ENCODE assay signal across 8 cellular contexts in the genomic region with DNA sequence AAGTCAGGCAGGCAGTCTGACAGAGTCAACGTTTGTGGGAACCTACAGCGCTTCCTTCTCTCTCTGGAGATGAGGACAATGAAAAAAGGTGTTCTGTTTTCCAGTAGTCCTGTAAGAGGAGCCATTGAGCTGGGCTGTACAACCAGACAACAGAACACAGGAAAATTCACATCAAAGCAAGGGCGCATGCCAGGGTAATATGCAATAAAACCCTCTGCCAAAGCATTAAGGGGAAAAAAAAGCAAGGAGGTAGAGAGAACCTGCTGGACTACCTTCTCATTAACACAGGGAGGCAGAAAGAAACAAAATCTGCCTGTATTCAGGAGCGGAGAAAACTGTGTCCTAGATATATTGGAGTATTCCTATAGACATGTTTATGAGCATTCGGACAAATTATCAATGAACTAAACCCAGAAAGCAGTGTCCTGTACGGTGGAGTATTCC. TPM values are rescaled to one million over a fixed set of nuclear protein-coding genes. Genes with fewer than 3 reads are reported as not detected.
DNase-seq lines count a peak whose midpoint lies in the region; ATAC-seq and TF ChIP-seq lines count a peak whose summit lies in the region.

No MANE protein-coding gene starts in this region.

- H3K9me3 Mint-ChIP-seq in HFFc6, result no peaks in the 10 kb centered on the region
- no peaks in the 10 kb centered on the region for H3K9me3 Mint-ChIP-seq in activated naive CD8-positive, alpha-beta T cell treated with anti-CD3 and anti-CD28 coated beads, Interleukin-2, amount 50 U/mL, for 24 hours

- no peaks in the 10 kb centered on the region for H3K27me3 ChIP-seq in psoas muscle (ENCODE audit: insufficient read depth in 3 of 3, low read length in 2 of 3)

- WGBS in psoas muscle, 3 donors, result 23 to 27% (median 24%) methylated on average over 6 of the region's 6 CpGs

- intact Hi-C loops in left cardiac atrium (cut with DNase I), result loop anchor here (2.0 to 10.0 kb wide), 2 partner anchors 51 to 71 kb away; no protein-coding TSS in a partner anchor
- intact Hi-C loops in psoas muscle (cut with DNase I), result loop anchor here in 1 of 2 donors (1.0 to 5.0 kb wide), 2 partner anchors 71 to 127 kb away; partner anchors contain the start of gene PANK2

- H3K4me1 Mint-ChIP-seq in HFFc6 (ENCODE audit: low read depth), result peaks cover 63% of the 10 kb centered on the region
- peaks cover 36% of the 10 kb centered on the region for H3K4me1 Mint-ChIP-seq in activated naive CD8-positive, alpha-beta T cell treated with anti-CD3 and anti-CD28 coated beads, Interleukin-2, amount 50 U/mL, for 24 hours

- peaks cover 5% of the 10 kb centered on the region for H3K4me1 ChIP-seq in psoas muscle

- H3K4me3 Mint-ChIP-seq in HFFc6, result peak overlapping the region; percentile 91
- peak overlapping the region; percentile 85 for H3K4me3 Mint-ChIP-seq in activated naive CD8-positive, alpha-beta T cell treated with anti-CD3 and anti-CD28 coated beads, Interleukin-2, amount 50 U/mL, for 24 hours

- DNase-seq in D341Med (ENCODE audit: low spot score), result peak; percentile 64
- peak; percentile 85 for DNase-seq in HFFc6
- DNase-seq in NCI-H510A treated with DMSO at 0.1 percent for 48 hours (lab: John Stamatoyannopoulos, UW), result peak; percentile 94
- no peak for DNase-seq in activated naive CD8-positive, alpha-beta T cell treated with anti-CD3 and anti-CD28 coated beads, Interleukin-2, amount 50 U/mL, for 24 hours
- DNase-seq in left cardiac atrium, result no peak
- DNase-seq in psoas muscle, result no peak

- no peak overlapping the region for H3K27ac ChIP-seq in psoas muscle

- H3K4me3 ChIP-seq in psoas muscle, result peak overlapping the region; percentile 85

- no peaks in the 10 kb centered on the region for H3K36me3 ChIP-seq in psoas muscle (ENCODE audit: insufficient read depth in 1 of 2, low read depth in 1 of 2)

- TF ChIP-seq CTCF in HFFc6 (IDR thresholded peaks at IDR 0.05) (peak; percentile 75), psoas muscle (IDR thresholded peaks at IDR 0.05) (peak; percentile 50)

- H3K27me3 Mint-ChIP-seq in HFFc6 (ENCODE audit: insufficient read depth), result peaks cover 2% of the 10 kb centered on the region; the same call in 1 of the 2 replicates
- no peaks in the 10 kb centered on the region for H3K27me3 Mint-ChIP-seq in activated naive CD8-positive, alpha-beta T cell treated with anti-CD3 and anti-CD28 coated beads, Interleukin-2, amount 50 U/mL, for 24 hours

- H3K36me3 Mint-ChIP-seq in HFFc6 (ENCODE audit: low read depth), result peaks cover 13% of the 10 kb centered on the region
- H3K36me3 Mint-ChIP-seq in activated naive CD8-positive, alpha-beta T cell treated with anti-CD3 and anti-CD28 coated beads, Interleukin-2, amount 50 U/mL, for 24 hours (ENCODE audit: low read depth), result peaks cover 5% of the 10 kb centered on the region

- H3K9me3 ChIP-seq in psoas muscle, result no peaks in the 10 kb centered on the region

- peak overlapping the region; percentile 68; the same call in 1 of the 2 replicates for H3K27ac Mint-ChIP-seq in HFFc6
- H3K27ac Mint-ChIP-seq in activated naive CD8-positive, alpha-beta T cell treated with anti-CD3 and anti-CD28 coated beads, Interleukin-2, amount 50 U/mL, for 24 hours, result peak overlapping the region; percentile 17

- ATAC-seq in activated naive CD8-positive, alpha-beta T cell treated with anti-CD3 and anti-CD28 coated beads, Interleukin-2, amount 50 U/mL, for 24 hours, result peak; percentile 23
- peak; percentile 16 to 50 for ATAC-seq in left cardiac atrium
- ATAC-seq in psoas muscle, result peak in 2 of 4 donors; percentile 36 to 51
- no peak for ATAC-seq in HG02571 (IDR thresholded peaks at IDR 0.05; ENCODE audit: unreplicated experiment)
- no peak for ATAC-seq in HG03521 (IDR thresholded peaks at IDR 0.05; ENCODE audit: unreplicated experiment)

RNA-seq across cellular contexts. Expression of gene RNF24, which starts 1.3 kb away (rescaled TPM):
- 10 to 100 TPM; 21.3 to 26.6 (median 24.7) TPM for total RNA-seq in HFFc6 (2021; fragmentation: NEBNext Ultra II Directional; extraction: Animal tissue kit (Norgen Biotek cat#: 25700))
- total RNA-seq in left cardiac atrium, result 10 to 100 TPM; 10.5 to 13.0 TPM
- total RNA-seq in psoas muscle, result 1 to 10 TPM; 1.4 to 3.1 (median 2.3) TPM
- 1 to 10 TPM in 2 of 3 donors, under 1 TPM in 1; 0.48 to 1.5 (median 1.3) TPM for polyA plus RNA-seq in psoas muscle

Comparison
In these comparisons a context has a peak if more than half of its experiments do, and no peak if none do; other contexts are left out.
1. DNase-seq: peak in D341Med (single experiment), HFFc6 (single experiment) and NCI-H510A treated with DMSO at 0.1 percent for 48 hours (single experiment); none in activated naive CD8-positive, alpha-beta T cell treated with anti-CD3 and anti-CD28 coated beads, Interleukin-2, amount 50 U/mL, for 24 hours (single experiment), left cardiac atrium (single experiment) and psoas muscle (0 of 2).
2. ATAC-seq: peak in activated naive CD8-positive, alpha-beta T cell treated with anti-CD3 and anti-CD28 coated beads, Interleukin-2, amount 50 U/mL, for 24 hours (single experiment) and left cardiac atrium (2 of 2); none in HG02571 (single experiment) and HG03521 (single experiment).